Comparison of ENCODE assay signal across 33 cellular contexts in the genomic region with DNA sequence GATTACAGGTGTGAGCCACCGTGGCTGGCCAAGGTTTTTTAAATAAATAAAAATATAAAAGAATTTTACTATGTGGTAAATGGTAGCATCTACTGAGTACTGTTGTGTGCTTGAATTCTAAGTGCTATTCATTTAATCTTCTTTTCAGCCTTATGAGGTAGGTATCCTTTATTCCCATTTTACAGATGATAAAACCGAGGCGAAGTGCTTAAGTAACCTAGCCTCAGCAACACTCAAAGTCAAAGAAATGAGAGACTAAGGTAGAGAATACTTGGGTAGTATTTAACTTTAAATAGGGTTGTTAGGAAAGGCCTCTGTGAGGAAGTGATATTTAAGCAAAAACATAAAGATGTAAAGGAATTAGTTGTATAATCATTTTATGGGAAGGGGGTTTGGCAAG.
"Had no signal": no experiment of that assay in that cellular context is flagged by ENCODE, and none has a peak within 500 bp of the region (broad histone marks: within the 10 kb centered on the region; RNA-seq: fewer than 3 reads in every experiment).

No MANE protein-coding gene starts in this region.

- H3K27me3 ChIP-seq: ascending aorta, cardiac muscle cell had no signal

- H3K9me3 Mint-ChIP-seq: activated CD4-positive, alpha-beta memory T cell treated with anti-CD3 and anti-CD28 coated beads, Interleukin-2, amount 10 ng/mL, durations not matched to agents 7 days and 5 days; activated naive CD4-positive, alpha-beta T cell treated with anti-CD3 and anti-CD28 coated beads, Interleukin-2, amount 10 ng/mL, durations not matched to agents 7 days and 5 days; activated naive CD4-positive, alpha-beta T cell treated with anti-CD3 and anti-CD28 coated beads, Interleukin-2, amount 50 U/mL, for 24 hours; activated T-cell treated with anti-CD3 and anti-CD28 coated beads, Interleukin-2, amount 50 U/mL, for 24 hours; activated T-helper 2 cell treated with anti-CD3 and anti-CD28 coated beads, Interferon-gamma antibody, Interleukin-2, Interleukin-4, amounts not matched to agents 10 μg/mL and 5 μg/mL and 100 μg/mL, durations not matched to agents 14 hours and 24 hours and 36 hours; central memory CD8-positive, alpha-beta T cell; T-helper 1 cell treated with Interleukin-12 subunit alpha and Interleukin-12 subunit beta and Interleukin-4 antibody, amounts not matched to agents 30 μg/mL and 1 μg/mL, for 36 hours; T-helper 2 cell treated with Interferon-gamma antibody and Interleukin-4, amounts not matched to agents 5 μg/mL and 100 μg/mL, for 36 hours had no signal

- H3K27ac Mint-ChIP-seq: activated CD4-positive, alpha-beta memory T cell treated with anti-CD3 and anti-CD28 coated beads, Interleukin-2, amount 10 ng/mL, durations not matched to agents 7 days and 5 days; activated CD4-positive, alpha-beta T cell treated with anti-CD3 and anti-CD28 coated beads for 36 hours; activated CD4-positive, alpha-beta T cell treated with anti-CD3 and anti-CD28 coated beads, Interleukin-2, amount 10 ng/mL, durations not matched to agents 7 days and 5 days; activated CD8-positive, alpha-beta memory T cell treated with anti-CD3 and anti-CD28 coated beads, Interleukin-2, amount 10 ng/mL, durations not matched to agents 7 days and 5 days; activated CD8-positive, alpha-beta T cell treated with anti-CD3 and anti-CD28 coated beads, Interleukin-2, amount 10 ng/mL, durations not matched to agents 7 days and 5 days; activated naive CD4-positive, alpha-beta T cell treated with anti-CD3 and anti-CD28 coated beads, Interleukin-2, amount 10 ng/mL, durations not matched to agents 7 days and 5 days; activated naive CD4-positive, alpha-beta T cell treated with anti-CD3 and anti-CD28 coated beads, Interleukin-2, amount 50 U/mL, for 24 hours; activated naive CD8-positive, alpha-beta T cell; activated T-cell treated with anti-CD3 and anti-CD28 coated beads, Interleukin-2, amount 50 U/mL, for 24 hours; activated T-helper 2 cell treated with anti-CD3 and anti-CD28 coated beads, Interferon-gamma antibody, Interleukin-2, Interleukin-4, amounts not matched to agents 10 μg/mL and 5 μg/mL and 100 μg/mL, durations not matched to agents 14 hours and 24 hours and 36 hours; T-helper 1 cell treated with Interleukin-12 subunit alpha and Interleukin-12 subunit beta and Interleukin-4 antibody, amounts not matched to agents 30 μg/mL and 1 μg/mL, for 36 hours; T-helper 2 cell treated with Interferon-gamma antibody and Interleukin-4, amounts not matched to agents 5 μg/mL and 100 μg/mL, for 36 hours had no signal

- H3K27ac ChIP-seq: ascending aorta, cardiac muscle cell, VCaP had no signal

- H3K4me3 ChIP-seq: ascending aorta, cardiac muscle cell had no signal

- H3K36me3 ChIP-seq: ascending aorta, cardiac muscle cell had no signal

- ATAC-seq: activated CD4-positive, alpha-beta T cell treated with anti-CD3 and anti-CD28 coated beads for 36 hours; activated CD4-positive, CD25-positive, alpha-beta regulatory T cell treated with anti-CD3 and anti-CD28 coated beads, Interleukin-2, amount 50 U/mL, for 24 hours; activated CD8-positive, alpha-beta memory T cell treated with anti-CD3 and anti-CD28 coated beads, Interleukin-2, amount 10 ng/mL, durations not matched to agents 7 days and 5 days; activated CD8-positive, alpha-beta T cell treated with anti-CD3 and anti-CD28 coated beads, Interleukin-2, amount 10 ng/mL, durations not matched to agents 7 days and 5 days had no signal

- H3K27me3 Mint-ChIP-seq: activated CD4-positive, alpha-beta T cell treated with anti-CD3 and anti-CD28 coated beads for 36 hours; activated CD4-positive, alpha-beta T cell treated with anti-CD3 and anti-CD28 coated beads, Interleukin-2, amount 10 ng/mL, durations not matched to agents 7 days and 5 days; activated naive CD8-positive, alpha-beta T cell; activated T-cell treated with anti-CD3 and anti-CD28 coated beads, Interleukin-2, amount 50 U/mL, for 24 hours had no signal

- H3K36me3 Mint-ChIP-seq: activated CD8-positive, alpha-beta memory T cell treated with anti-CD3 and anti-CD28 coated beads, Interleukin-2, amount 10 ng/mL, durations not matched to agents 7 days and 5 days; activated naive CD4-positive, alpha-beta T cell treated with anti-CD3 and anti-CD28 coated beads, Interleukin-2, amount 10 ng/mL, durations not matched to agents 7 days and 5 days; brain had no signal

- H3K4me3 Mint-ChIP-seq: activated CD4-positive, alpha-beta memory T cell treated with anti-CD3 and anti-CD28 coated beads, Interleukin-2, amount 10 ng/mL, durations not matched to agents 7 days and 5 days; activated CD4-positive, alpha-beta T cell treated with anti-CD3 and anti-CD28 coated beads for 36 hours; activated CD4-positive, alpha-beta T cell treated with anti-CD3 and anti-CD28 coated beads, Interleukin-2, amount 10 ng/mL, durations not matched to agents 7 days and 5 days; activated CD8-positive, alpha-beta memory T cell treated with anti-CD3 and anti-CD28 coated beads, Interleukin-2, amount 10 ng/mL, durations not matched to agents 7 days and 5 days; activated CD8-positive, alpha-beta T cell treated with anti-CD3 and anti-CD28 coated beads, Interleukin-2, amount 10 ng/mL, durations not matched to agents 7 days and 5 days; activated naive CD4-positive, alpha-beta T cell treated with anti-CD3 and anti-CD28 coated beads, Interleukin-2, amount 10 ng/mL, durations not matched to agents 7 days and 5 days; activated naive CD4-positive, alpha-beta T cell treated with anti-CD3 and anti-CD28 coated beads, Interleukin-2, amount 50 U/mL, for 24 hours; activated naive CD8-positive, alpha-beta T cell; activated T-cell treated with anti-CD3 and anti-CD28 coated beads, Interleukin-2, amount 50 U/mL, for 24 hours; brain; central memory CD8-positive, alpha-beta T cell; T-helper 1 cell treated with Interleukin-12 subunit alpha and Interleukin-12 subunit beta and Interleukin-4 antibody, amounts not matched to agents 30 μg/mL and 1 μg/mL, for 36 hours; T-helper 2 cell treated with Interferon-gamma antibody and Interleukin-4, amounts not matched to agents 5 μg/mL and 100 μg/mL, for 36 hours had no signal

- DNase-seq: activated CD4-positive, alpha-beta memory T cell treated with anti-CD3 and anti-CD28 coated beads, Interleukin-2, amount 10 ng/mL, durations not matched to agents 7 days and 5 days; activated CD4-positive, alpha-beta T cell treated with anti-CD3 and anti-CD28 coated beads for 1 hour; activated CD4-positive, alpha-beta T cell treated with anti-CD3 and anti-CD28 coated beads for 36 hours; activated CD4-positive, alpha-beta T cell treated with anti-CD3 and anti-CD28 coated beads for 48 hours; activated CD4-positive, alpha-beta T cell treated with anti-CD3 and anti-CD28 coated beads, Interleukin-2, amount 10 ng/mL, durations not matched to agents 7 days and 5 days; activated CD4-positive, alpha-beta T cell treated with anti-CD3 and anti-CD28 coated beads, Interleukin-2, amount 50 U/mL, for 48 hours; activated CD4-positive, CD25-positive, alpha-beta regulatory T cell; activated CD8-positive, alpha-beta memory T cell treated with anti-CD3 and anti-CD28 coated beads for 24 hours; activated CD8-positive, alpha-beta memory T cell treated with anti-CD3 and anti-CD28 coated beads, Interleukin-2, amount 10 ng/mL, durations not matched to agents 7 days and 5 days; activated CD8-positive, alpha-beta memory T cell treated with anti-CD3 and anti-CD28 coated beads, Interleukin-2, amount 50 U/mL, for 48 hours; activated CD8-positive, alpha-beta T cell treated with anti-CD3 and anti-CD28 coated beads, Interleukin-2, amount 10 ng/mL, durations not matched to agents 7 days and 5 days; activated effector memory CD4-positive, alpha-beta T cell treated with Interleukin-2 at 50 U/mL for 16 hours; activated gamma-delta T cell; activated naive CD4-positive, alpha-beta T cell treated with anti-CD3 and anti-CD28 coated beads, Interleukin-2, amount 10 ng/mL, durations not matched to agents 7 days and 5 days; activated naive CD4-positive, alpha-beta T cell treated with Interleukin-2 at 50 U/mL for 16 hours; activated T-cell treated with anti-CD3 and anti-CD28 coated beads, Interleukin-2, amount 50 U/mL, for 24 hours; amygdala; cerebellar nuclear complex; SW 1271; T-helper 1 cell; T-helper 2 cell; T-helper 9 cell had no signal
